Comparison of ENCODE assay signal across 8 cellular contexts in genomic region chr5:103224118-103224893, GRCh38. TPM values are rescaled to one million over a fixed set of nuclear protein-coding genes. Genes with fewer than 3 reads are reported as not detected.
DNase-seq lines count a peak whose midpoint lies in the region; ATAC-seq and TF ChIP-seq lines count a peak whose summit lies in the region.

No MANE protein-coding gene starts in this region.

- H3K4me3 ChIP-seq in DND-41 (ENCODE audit: low read depth in 1 of 2, low read length in 2 of 2), result peak overlapping the region in 1 of 2 experiments; percentile 40; a peak in 1 of 4 replicates

- no peak overlapping the region; the same call in 1 of the 2 replicates for H3K27ac ChIP-seq in DND-41 (ENCODE audit: low read length)

- DNase-seq in DND-41, result peak; percentile 69
- DNase-seq in NCI-H748 treated with DMSO at 0.1 percent for 48 hours (lab: John Stamatoyannopoulos, UW), result peak; percentile 72
- peak; percentile 3 for DNase-seq in activated T-helper 1 cell treated with Interleukin-2 at 50 U/mL for 16 hours (ENCODE audit: low read depth)
- peak; percentile 56 for DNase-seq in glomerular visceral epithelial cell (ENCODE audit: extremely low spot score)
- peak; percentile 55 for DNase-seq in pulmonary artery endothelial cell (ENCODE audit: low read depth, low spot score)
- no peak for DNase-seq in KG1 (lab: John Stamatoyannopoulos, UW)

- ATAC-seq in DND-41 (ENCODE audit: insufficient read depth, low read depth) (peak; percentile 97), GM19463 (IDR thresholded peaks at IDR 0.05; ENCODE audit: unreplicated experiment) (peak; percentile 89), HG03469 (IDR thresholded peaks at IDR 0.05; ENCODE audit: unreplicated experiment) (peak; percentile 99)

- no peaks in the 10 kb centered on the region for H4K20me1 ChIP-seq in DND-41 (ENCODE audit: insufficient read depth, low read length)

- H3K27me3 ChIP-seq in DND-41 (ENCODE audit: insufficient read depth, low read length, poor library complexity), result no peaks in the 10 kb centered on the region

- H3K79me2 ChIP-seq in DND-41 (ENCODE audit: insufficient read depth, low read length), result no peaks in the 10 kb centered on the region

- no peaks in the 10 kb centered on the region for H3K9me3 ChIP-seq in DND-41 (ENCODE audit: insufficient read depth, low read length, severe bottlenecking)

- H2AFZ ChIP-seq in DND-41 (ENCODE audit: low read depth, low read length), result peak overlapping the region; percentile 57

- TF ChIP-seq CTCF in DND-41 (IDR thresholded peaks at IDR 0.05; ENCODE audit: borderline replicate concordance, extremely low read depth, low read length, poor library complexity, severe bottlenecking), result peak; percentile 90

- no peak overlapping the region for H3K9ac ChIP-seq in DND-41 (ENCODE audit: low read depth, low read length)

- peak overlapping the region; percentile 55 for H3K4me2 ChIP-seq in DND-41 (ENCODE audit: insufficient read depth, low read length)

- no peaks in the 10 kb centered on the region for H3K36me3 ChIP-seq in DND-41 (ENCODE audit: insufficient read depth, low read length)

- peaks cover 6% of the 10 kb centered on the region for H3K4me1 ChIP-seq in DND-41 (ENCODE audit: insufficient read depth, low read length)

RNA-seq across cellular contexts. Expression of gene MACIR, which starts 34.3 kb away (rescaled TPM):
- total RNA-seq in pulmonary artery endothelial cell, result 14.6 and 18.6 TPM in 2 replicates
